10 cellular contexts compared by ENCODE assay signal in the genomic region with DNA sequence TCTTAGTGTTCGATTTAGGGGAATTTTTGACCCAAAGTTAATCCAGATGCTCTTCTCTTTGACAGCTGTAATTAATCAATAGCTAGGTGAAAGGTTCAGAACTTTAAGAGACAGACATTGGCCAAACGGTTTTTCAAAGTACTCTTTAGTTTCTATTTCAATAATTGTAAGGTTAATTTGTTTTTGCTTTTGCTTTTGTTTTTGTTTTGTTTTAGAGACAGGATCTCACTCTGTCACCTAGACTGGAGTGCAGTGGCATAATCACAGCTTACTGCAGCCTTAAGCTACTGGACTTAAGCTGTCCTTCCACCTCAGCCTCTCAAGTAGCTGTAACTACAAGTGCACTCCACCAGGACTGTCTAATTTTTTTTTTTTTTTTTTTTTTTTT. TPM values are rescaled to one million over a fixed set of nuclear protein-coding genes. Genes with fewer than 3 reads are reported as not detected.
A peak's percentile ranks its signal among the peaks of the same experiment; 100 is the strongest.
DNase-seq lines count a peak whose midpoint lies in the region; ATAC-seq and TF ChIP-seq lines count a peak whose summit lies in the region.
"Had no signal": no experiment of that assay in that cellular context is flagged by ENCODE, and none has a peak within 500 bp of the region (broad histone marks: within the 10 kb centered on the region; RNA-seq: fewer than 3 reads in every experiment).

No MANE protein-coding gene starts in this region.

- no peaks in the 10 kb centered on the region for H3K36me3 Mint-ChIP-seq in activated T-helper 17 cell treated with anti-CD3 and anti-CD28 coated beads, Interleukin-2, amount 50 U/mL, for 72 hours (ENCODE audit: low read depth)
- no peaks in the 10 kb centered on the region for H3K36me3 Mint-ChIP-seq in nephron progenitor cell (ENCODE audit: low read depth)

- peak overlapping the region; percentile 46 for H3K4me3 Mint-ChIP-seq in activated T-helper 17 cell treated with anti-CD3 and anti-CD28 coated beads, Interleukin-2, amount 50 U/mL, for 72 hours
- H3K4me3 Mint-ChIP-seq in nephron progenitor cell = no peak overlapping the region

- H3K9me3 Mint-ChIP-seq in activated T-helper 17 cell treated with anti-CD3 and anti-CD28 coated beads, Interleukin-2, amount 50 U/mL, for 72 hours = peaks cover 4% of the 10 kb centered on the region
- peaks cover 5% of the 10 kb centered on the region for H3K9me3 Mint-ChIP-seq in nephron progenitor cell

- H3K4me1 Mint-ChIP-seq in activated T-helper 17 cell treated with anti-CD3 and anti-CD28 coated beads, Interleukin-2, amount 50 U/mL, for 72 hours = peaks cover 14% of the 10 kb centered on the region
- H3K4me1 Mint-ChIP-seq in nephron progenitor cell = no peaks in the 10 kb centered on the region

- ATAC-seq in GM18873 (IDR thresholded peaks at IDR 0.05; ENCODE audit: low FRiP score, unreplicated experiment) = peak; percentile 90
- peak; percentile 91 for ATAC-seq in GM21390 (IDR thresholded peaks at IDR 0.05; ENCODE audit: unreplicated experiment)
- ATAC-seq in HG03045 (IDR thresholded peaks at IDR 0.05; ENCODE audit: unreplicated experiment) = peak; percentile 84
- peak; percentile 23 for ATAC-seq in activated T-helper 17 cell treated with anti-CD3 and anti-CD28 coated beads, Interleukin-2, amount 50 U/mL, for 72 hours (replicated peaks)
- ATAC-seq: K562 had no signal

- no peaks in the 10 kb centered on the region for H3K27me3 Mint-ChIP-seq in activated T-helper 17 cell treated with anti-CD3 and anti-CD28 coated beads, Interleukin-2, amount 50 U/mL, for 72 hours
- H3K27me3 Mint-ChIP-seq in nephron progenitor cell (ENCODE audit: low read depth, poor library complexity) = peaks cover 10% of the 10 kb centered on the region

- no peak for TF ChIP-seq CTCF in nephron progenitor cell (IDR thresholded peaks at IDR 0.05)

- peak overlapping the region; percentile 76 for H3K27ac Mint-ChIP-seq in activated T-helper 17 cell treated with anti-CD3 and anti-CD28 coated beads, Interleukin-2, amount 50 U/mL, for 72 hours
- no peak overlapping the region for H3K27ac Mint-ChIP-seq in nephron progenitor cell

- DNase-seq in caudate nucleus (lab: John Stamatoyannopoulos, UW) = no peak
- no peak for DNase-seq in SHP77 treated with DMSO at 0.1 percent for 48 hours (lab: John Stamatoyannopoulos, UW)
- DNase-seq in nephron progenitor cell = no peak
- DNase-seq: DMS79, NCI-H510A had no signal

- H3K27ac ChIP-seq in caudate nucleus (ENCODE audit: low read depth, low read length) = no peak overlapping the region

RNA-seq across cellular contexts. Expression of a gene that starts 44.1 kb away (rescaled TPM):
- 10 to 100 TPM; 28.2 to 30.8 TPM for total RNA-seq in activated T-helper 17 cell treated with anti-CD3 and anti-CD28 coated beads, Interleukin-2, amount 50 U/mL, for 72 hours

Comparison
In these comparisons a context has a peak if more than half of its experiments do, and no peak if none do; other contexts are left out.
1. ATAC-seq: peak in every context shown above with its lines; median percentile 91 in GM21390; 90 in GM18873; 84 in HG03045; 23 in activated T-helper 17 cell treated with anti-CD3 and anti-CD28 coated beads, Interleukin-2, amount 50 U/mL, for 72 hours.